Comparison of ENCODE assay signal across 10 cellular contexts in the genomic region with DNA sequence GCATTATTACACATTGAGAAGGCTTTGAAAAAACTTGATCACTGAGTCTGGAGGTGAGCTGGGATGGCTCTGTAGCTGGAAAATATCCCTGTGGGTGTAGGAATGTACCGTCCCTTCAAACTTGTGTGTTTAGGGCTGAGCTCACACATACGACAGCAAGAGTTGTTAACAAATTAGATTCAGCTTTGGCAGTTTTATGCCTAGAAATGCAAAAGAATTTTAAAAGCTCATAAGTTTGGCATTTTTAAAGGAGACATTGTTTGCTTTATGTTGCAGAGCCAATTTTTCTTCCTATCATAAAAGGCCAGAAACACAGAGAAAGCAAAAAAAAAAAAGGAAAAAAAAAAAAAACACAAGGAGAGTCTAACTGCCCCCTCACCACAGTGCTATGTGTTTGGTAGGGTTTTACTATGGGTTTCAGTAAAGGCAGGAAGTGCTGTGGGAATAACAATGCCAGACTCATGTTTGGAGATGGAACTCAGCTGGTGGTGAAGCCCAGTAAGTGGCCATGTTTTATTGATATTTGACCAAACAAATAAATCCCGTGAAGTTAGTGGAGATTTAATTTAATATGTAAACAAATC.
DNase-seq lines count a peak whose midpoint lies in the region; ATAC-seq and TF ChIP-seq lines count a peak whose summit lies in the region.
"Had no signal": no experiment of that assay in that cellular context is flagged by ENCODE, and none has a peak within 500 bp of the region (broad histone marks: within the 10 kb centered on the region; RNA-seq: fewer than 3 reads in every experiment).

No MANE protein-coding gene starts in this region.

- WGBS in psoas muscle, 3 donors, result 55 to 69% (median 60%) methylated on average over 3 of the region's 3 CpGs

- H3K9ac ChIP-seq in colonic mucosa (ENCODE audit: low read depth in 2 of 2, low read length in 2 of 2), result no peak overlapping the region

- intact Hi-C loops in colonic mucosa (cut with DNase I), result no loop called here
- intact Hi-C loops in psoas muscle (cut with DNase I), result no loop called here

- H3K9me3 ChIP-seq in colonic mucosa (no peaks in the 10 kb centered on the region), psoas muscle (no peaks in the 10 kb centered on the region)
- H3K9me3 ChIP-seq: right lobe of liver had no signal

- H3K27ac ChIP-seq in colonic mucosa (peak overlapping the region; percentile 43), psoas muscle (no peak overlapping the region)
- H3K27ac ChIP-seq: right lobe of liver had no signal

- no peak for ATAC-seq in psoas muscle
- no peak for ATAC-seq in GM21529 (IDR thresholded peaks at IDR 0.05; ENCODE audit: unreplicated experiment)
- ATAC-seq: right lobe of liver had no signal

- H3K36me3 ChIP-seq in colonic mucosa (no peaks in the 10 kb centered on the region), psoas muscle (ENCODE audit: insufficient read depth in 1 of 2, low read depth in 1 of 2) (no peaks in the 10 kb centered on the region)
- H3K36me3 ChIP-seq: right lobe of liver had no signal

- H3K4me3 ChIP-seq in LNCaP clone FGC (ENCODE audit: low read depth, low read length) (no peak overlapping the region), colonic mucosa (no peak overlapping the region), psoas muscle (no peak overlapping the region)
- H3K4me3 ChIP-seq: right lobe of liver had no signal

- H3K4me1 ChIP-seq in colonic mucosa, result no peaks in the 10 kb centered on the region
- H3K4me1 ChIP-seq in psoas muscle, result peaks cover 13% of the 10 kb centered on the region

- H3K27me3 ChIP-seq in colonic mucosa, result no peaks in the 10 kb centered on the region
- peaks cover 0 to 5% (median 2%) of the 10 kb centered on the region in 3 donors for H3K27me3 ChIP-seq in psoas muscle (ENCODE audit: insufficient read depth in 3 of 3, low read length in 2 of 3)
- H3K27me3 ChIP-seq: right lobe of liver had no signal

- DNase-seq in EL (peak; percentile 53), LNCaP clone FGC (ENCODE audit: low read depth) (peak; percentile 50), colonic mucosa (no peak), non-pigmented ciliary epithelial cell (ENCODE audit: low read depth) (peak; percentile 40), psoas muscle (no peak), GM10266 (ENCODE audit: extremely low spot score) (no peak)
- DNase-seq: activated CD4-positive, alpha-beta T cell treated with anti-CD3 and anti-CD28 coated beads, Interleukin-2, amount 50 U/mL, for 48 hours; islet precursor cell; right lobe of liver had no signal

- TF ChIP-seq CTCF in LNCaP clone FGC (IDR thresholded peaks at IDR 0.05; ENCODE audit: control insufficient read depth, extremely low read depth, insufficient read depth) (no peak), colonic mucosa (IDR thresholded peaks at IDR 0.05) (no peak), psoas muscle (IDR thresholded peaks at IDR 0.05) (no peak), GM10266 (IDR thresholded peaks at IDR 0.05; ENCODE audit: control insufficient read depth, insufficient read depth, low read depth, missing control alignments) (no peak)

Comparison
In these comparisons a context has a peak if more than half of its experiments do, and no peak if none do; other contexts are left out.
1. DNase-seq: peak in EL (single experiment), LNCaP clone FGC (single experiment) and non-pigmented ciliary epithelial cell (single experiment); none in colonic mucosa (single experiment), psoas muscle (0 of 2) and GM10266 (single experiment).